In genomic region chr1:76668046-76668445, GRCh38 we compare ENCODE assay signal across 11 cellular contexts.
DNase-seq lines count a peak whose midpoint lies in the region; ATAC-seq and TF ChIP-seq lines count a peak whose summit lies in the region.
"Had no signal": no experiment of that assay in that cellular context is flagged by ENCODE, and none has a peak within 500 bp of the region (broad histone marks: within the 10 kb centered on the region; RNA-seq: fewer than 3 reads in every experiment).

No MANE protein-coding gene starts in this region.

- intact Hi-C loops in right lobe of liver (cut with DNase I) (no loop called here), left cardiac atrium (cut with DNase I) (no loop called here)

- no peaks in the 10 kb centered on the region for H3K4me1 ChIP-seq in neuron (ENCODE audit: insufficient read depth, low read length)
- H3K4me1 ChIP-seq in right lobe of liver = peaks cover 0 to 17% (median 0%) of the 10 kb centered on the region in 4 donors
- H3K4me1 ChIP-seq: stomach had no signal

- peak overlapping the region; percentile 17 for H2AFZ ChIP-seq in neuron (ENCODE audit: low read depth, low read length)

- H3K36me3 ChIP-seq in neuron (ENCODE audit: insufficient read depth, low read length) = no peaks in the 10 kb centered on the region
- H3K36me3 ChIP-seq in right lobe of liver = no peaks in the 10 kb centered on the region
- H3K36me3 ChIP-seq: stomach had no signal

- WGBS in right lobe of liver (ENCODE audit: insufficient coverage, low coverage, low lambda C conversion rate, missing lambda C conversion rate) = 53% methylated on average over 5 of the region's 5 CpGs

- H3K9me3 ChIP-seq in neuron (ENCODE audit: low read length) (no peaks in the 10 kb centered on the region), right lobe of liver (no peaks in the 10 kb centered on the region)
- H3K9me3 ChIP-seq: stomach had no signal

- H3K27me3 ChIP-seq in neuron (ENCODE audit: insufficient read depth, low read length) (no peaks in the 10 kb centered on the region), right lobe of liver (no peaks in the 10 kb centered on the region)
- H3K27me3 ChIP-seq: stomach had no signal

- ATAC-seq in GM18909 (IDR thresholded peaks at IDR 0.05; ENCODE audit: poor library complexity, unreplicated experiment) (peak; percentile 90), HG02642 (IDR thresholded peaks at IDR 0.05; ENCODE audit: poor library complexity, unreplicated experiment) (peak; percentile 78), left lobe of liver (no peak), right lobe of liver (no peak), left cardiac atrium (no peak)

- no peak overlapping the region for H3K27ac ChIP-seq in right lobe of liver
- H3K27ac ChIP-seq: stomach had no signal

- DNase-seq in NAMALWA (ENCODE audit: low spot score) = peak; percentile 3
- DNase-seq in GM19240 (ENCODE audit: insufficient read length, low spot score) = no peak
- DNase-seq in left lobe of liver (ENCODE audit: low spot score) = no peak
- no peak for DNase-seq in right lobe of liver
- DNase-seq in left cardiac atrium = no peak
- DNase-seq: activated CD4-positive, alpha-beta T cell treated with anti-CD3 and anti-CD28 coated beads, Interleukin-2, amount 50 U/mL, for 1 hour; RPMI8226; stomach had no signal

- TF ChIP-seq POLR2A in right lobe of liver (IDR thresholded peaks at IDR 0.05) = no peak

- no peak for TF ChIP-seq CTCF in right lobe of liver (IDR thresholded peaks at IDR 0.05)

- H3K4me3 ChIP-seq in neuron (ENCODE audit: low read length) (no peak overlapping the region), right lobe of liver (no peak overlapping the region)
- H3K4me3 ChIP-seq: stomach had no signal

Comparison
In these comparisons a context has a peak if more than half of its experiments do, and no peak if none do; other contexts are left out.
1. ATAC-seq: peak in GM18909 (single experiment) and HG02642 (single experiment); none in left lobe of liver (single experiment), right lobe of liver (0 of 4) and left cardiac atrium (0 of 2).